8 cellular contexts compared by ENCODE assay signal in genomic region chr12:12486661-12487240, GRCh38.
DNase-seq lines count a peak whose midpoint lies in the region; ATAC-seq and TF ChIP-seq lines count a peak whose summit lies in the region.

No MANE protein-coding gene starts in this region.

- H3K36me3 ChIP-seq in WERI-Rb-1: peaks cover 16% of the 10 kb centered on the region

- DNase-seq in left lobe of liver (ENCODE audit: low spot score): no peak
- DNase-seq in WERI-Rb-1: no peak
- DNase-seq in germinal center (ENCODE audit: low spot score): no peak
- DNase-seq in DMS153 treated with DMSO at 0.1 percent for 48 hours (lab: John Stamatoyannopoulos, UW; ENCODE audit: unreplicated experiment): no peak
- DNase-seq in anterior cingulate cortex (lab: John Stamatoyannopoulos, UW): no peak

- ATAC-seq in GM18517 (IDR thresholded peaks at IDR 0.05; ENCODE audit: unreplicated experiment) (peak; percentile 79), GM21423 (IDR thresholded peaks at IDR 0.05; ENCODE audit: unreplicated experiment) (peak; percentile 82), HG03378 (IDR thresholded peaks at IDR 0.05; ENCODE audit: unreplicated experiment) (peak; percentile 87), left lobe of liver (peak; percentile 63)

- no peak overlapping the region for H3K4me3 ChIP-seq in WERI-Rb-1 (ENCODE audit: low read depth, low read length)

- no peaks in the 10 kb centered on the region for H3K9me3 ChIP-seq in WERI-Rb-1 (ENCODE audit: severe bottlenecking)

- no peaks in the 10 kb centered on the region for H3K27me3 ChIP-seq in WERI-Rb-1 (ENCODE audit: insufficient read depth, low read depth, severe bottlenecking)

- no peak overlapping the region for H3K27ac ChIP-seq in WERI-Rb-1

- TF ChIP-seq CTCF in WERI-Rb-1 (IDR thresholded peaks at IDR 0.05; ENCODE audit: low read depth, low read length): no peak
